ENCODE assay signal across 10 cellular contexts in the genomic region with DNA sequence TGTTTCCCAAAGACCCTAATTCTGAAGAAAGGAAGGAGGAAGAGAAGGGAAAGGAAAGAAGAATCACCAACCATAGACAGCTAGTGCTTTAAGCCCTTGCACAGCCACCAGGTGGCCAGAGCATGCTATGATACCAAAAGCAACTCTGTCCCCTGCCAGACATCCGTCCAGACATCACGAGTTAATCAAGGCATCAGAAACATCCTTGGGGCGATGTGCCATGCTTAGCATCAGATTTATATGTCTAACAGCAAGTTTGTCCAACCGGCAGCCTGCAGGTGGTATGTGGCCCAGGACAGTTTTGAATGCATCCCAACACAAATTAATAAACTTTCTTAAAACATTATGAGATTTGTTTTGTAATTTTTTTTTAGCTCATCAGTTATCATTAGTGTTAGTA. TPM values are rescaled to one million over a fixed set of nuclear protein-coding genes. Genes with fewer than 3 reads are reported as not detected.
DNase-seq lines count a peak whose midpoint lies in the region; TF ChIP-seq lines count a peak whose summit lies in the region.
"Had no signal": no experiment of that assay in that cellular context is flagged by ENCODE, and none has a peak within 500 bp of the region (broad histone marks: within the 10 kb centered on the region; RNA-seq: fewer than 3 reads in every experiment).

No MANE protein-coding gene starts in this region.

- intact Hi-C loops in dorsolateral prefrontal cortex (cut with DNase I): loop anchor here in 1 of 2 donors (5.0 kb wide), 1 partner anchor 49 kb away; the partner anchor contains the start of gene NUFIP2

- no peaks in the 10 kb centered on the region for H3K79me2 ChIP-seq in parathyroid adenoma

- no peaks in the 10 kb centered on the region for H3K36me3 ChIP-seq in parathyroid adenoma (ENCODE audit: control insufficient read depth, insufficient read depth, low read length)

- no peak overlapping the region for H2AFZ ChIP-seq in parathyroid adenoma

- H3K27ac ChIP-seq in dorsolateral prefrontal cortex: peak overlapping the region in 1 of 59 donors; percentile 0
- H3K27ac ChIP-seq in parathyroid adenoma: no peak overlapping the region

- no peaks in the 10 kb centered on the region for H3K4me1 ChIP-seq in parathyroid adenoma

- H3K4me3 ChIP-seq in dorsolateral prefrontal cortex (no peak overlapping the region), parathyroid adenoma (ENCODE audit: low read depth, low read length) (no peak overlapping the region)

- no peaks in the 10 kb centered on the region for H3K9me3 ChIP-seq in parathyroid adenoma (ENCODE audit: control insufficient read depth, low read length)

- H3K4me2 ChIP-seq in parathyroid adenoma (ENCODE audit: low read length): no peak overlapping the region

- DNase-seq in SIG-M5 treated with dmso at 0.1 percent for 504 hours (lab: John Stamatoyannopoulos, UW; ENCODE audit: unreplicated experiment) (peak; percentile 40), SIG-M5 (lab: John Stamatoyannopoulos, UW) (no peak), NAMALWA (ENCODE audit: low spot score) (peak; percentile 76), dorsolateral prefrontal cortex (no peak), mesenteric fat pad (ENCODE audit: low spot score) (no peak), NCI-H187 (lab: John Stamatoyannopoulos, UW) (no peak)
- no peak for DNase-seq in activated effector memory CD4-positive, alpha-beta T cell treated with anti-CD3 and anti-CD28 coated beads, Interleukin-2, amount 50 U/mL, for 16 hours
- DNase-seq: CD4-positive, alpha-beta T cell; NCI-H526 treated with DMSO at 0.1 percent for 48 hours had no signal

- TF ChIP-seq CTCF in dorsolateral prefrontal cortex (IDR thresholded peaks at IDR 0.05 in 54 of 56, conservative IDR thresholded peaks at IDR 0.05 in 2 of 56; ENCODE audit: low read depth in 1 of 56, partially characterized antibody in 56 of 56) (peak in 30 of 56 donors; percentile 9 to 54 (median 30)), parathyroid adenoma (IDR thresholded peaks at IDR 0.05) (peak; percentile 21)

- H3K27me3 ChIP-seq in dorsolateral prefrontal cortex (no peaks in the 10 kb centered on the region), parathyroid adenoma (ENCODE audit: control insufficient read depth, insufficient read depth, low read length) (no peaks in the 10 kb centered on the region)

- H3K9ac ChIP-seq in parathyroid adenoma: no peak overlapping the region

RNA-seq across cellular contexts. Expression of gene CRYBA1, which starts 2.9 kb away (rescaled TPM):
- total RNA-seq in dorsolateral prefrontal cortex (not detected), mesenteric fat pad (not detected)
- total RNA-seq: CD4-positive, alpha-beta T cell had no signal

RNA-seq across cellular contexts. Expression of gene NUFIP2, which starts 50.2 kb away (rescaled TPM):
- total RNA-seq in dorsolateral prefrontal cortex: 10 to 100 TPM; 42.4 to 96.8 (median 54.8) TPM
- total RNA-seq in mesenteric fat pad: 51.7 TPM

Comparison
In these comparisons a context has a peak if more than half of its experiments do, and no peak if none do; other contexts are left out.
1. DNase-seq: peak in SIG-M5 treated with dmso at 0.1 percent for 504 hours (single experiment) and NAMALWA (single experiment); none in SIG-M5 (single experiment), dorsolateral prefrontal cortex (0 of 10), mesenteric fat pad (single experiment), activated effector memory CD4-positive, alpha-beta T cell treated with anti-CD3 and anti-CD28 coated beads, Interleukin-2, amount 50 U/mL, for 16 hours (single experiment) and NCI-H187 (0 of 2).